Comparison of ENCODE assay signal across 12 cellular contexts in the genomic region with DNA sequence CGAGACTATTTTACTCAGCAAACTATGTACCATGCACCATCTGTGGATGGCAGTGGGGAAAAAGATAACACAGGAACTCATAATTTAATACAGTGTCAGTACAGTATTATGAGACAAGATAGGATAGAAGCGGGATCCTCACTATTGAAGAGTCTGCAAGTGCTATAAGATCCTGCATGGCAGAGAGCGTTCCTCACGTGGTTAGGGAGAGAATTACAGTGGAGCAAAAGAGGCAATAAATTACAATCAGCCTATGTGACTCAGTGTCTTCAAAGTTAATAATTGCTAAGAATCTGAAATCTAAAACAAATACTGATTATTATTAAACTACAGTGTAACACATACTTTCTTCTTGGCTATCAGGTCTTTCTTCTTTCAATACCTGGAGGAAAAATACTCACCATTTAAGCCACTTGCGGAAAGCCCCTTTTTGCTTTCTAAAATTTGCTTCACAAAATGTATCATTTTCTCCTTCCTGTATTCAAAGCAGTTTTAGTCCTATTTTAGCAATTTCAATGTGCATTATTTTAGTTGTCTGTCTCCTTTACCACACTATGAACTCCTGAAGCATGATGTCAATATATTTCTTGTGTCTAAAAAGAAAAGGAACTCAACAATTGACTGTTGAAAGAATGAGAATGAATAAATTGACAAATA.
DNase-seq lines count a peak whose midpoint lies in the region; ATAC-seq and TF ChIP-seq lines count a peak whose summit lies in the region.
"Had no signal": no experiment of that assay in that cellular context is flagged by ENCODE, and none has a peak within 500 bp of the region (broad histone marks: within the 10 kb centered on the region; RNA-seq: fewer than 3 reads in every experiment).

No MANE protein-coding gene starts in this region.

- POLR2A ChIA-PET in CD4-positive, alpha-beta T cell (lab: Charles Lee), result no interaction called here

- no peaks in the 10 kb centered on the region for H3K4me1 Mint-ChIP-seq in CD4-positive, alpha-beta T cell (ENCODE audit: low read depth)

- no peaks in the 10 kb centered on the region for H3K27me3 ChIP-seq in CD4-positive, alpha-beta T cell (ENCODE audit: control insufficient read depth, insufficient read depth, low read length)
- no peaks in the 10 kb centered on the region for H3K27me3 ChIP-seq in testis

- H3K27ac ChIP-seq in CD4-positive, alpha-beta T cell (ENCODE audit: low read depth, low read length), result no peak overlapping the region
- H3K27ac ChIP-seq in testis, result no peak overlapping the region

- H3K9me3 Mint-ChIP-seq in CD4-positive, alpha-beta T cell, result peaks cover 8% of the 10 kb centered on the region

- no peaks in the 10 kb centered on the region for H3K27me3 Mint-ChIP-seq in CD4-positive, alpha-beta T cell

- H3K4me3 Mint-ChIP-seq in CD4-positive, alpha-beta T cell, result no peak overlapping the region

- ATAC-seq in GM18519 (IDR thresholded peaks at IDR 0.05; ENCODE audit: low FRiP score, unreplicated experiment) (peak; percentile 62), GM21528 (IDR thresholded peaks at IDR 0.05; ENCODE audit: low FRiP score, unreplicated experiment) (peak; percentile 55), HG03159 (IDR thresholded peaks at IDR 0.05; ENCODE audit: unreplicated experiment) (peak; percentile 46)
- ATAC-seq in CD4-positive, alpha-beta T cell (ENCODE audit: poor library complexity), result no peak

- H3K27ac Mint-ChIP-seq in CD4-positive, alpha-beta T cell, result no peak overlapping the region

- no peaks in the 10 kb centered on the region for H3K9me3 ChIP-seq in CD4-positive, alpha-beta T cell (ENCODE audit: control insufficient read depth, low read length)
- H3K9me3 ChIP-seq in testis, result no peaks in the 10 kb centered on the region

- no peaks in the 10 kb centered on the region for H3K36me3 ChIP-seq in testis (ENCODE audit: low read depth, missing control alignments)

- intact Hi-C loops in CD4-positive, alpha-beta T cell (cut with DNase I, micrococcal nuclease), result no loop called here
- intact Hi-C loops in testis (cut with DNase I; ENCODE audit: low total_unique reads), result no loop called here

- 74 to 76% methylated on average over 5 of the region's 5 CpGs for WGBS in testis, 2 donors

- no peak for TF ChIP-seq CTCF in CD4-positive, alpha-beta T cell (IDR thresholded peaks at IDR 0.05)
- no peak for TF ChIP-seq CTCF in testis (IDR thresholded peaks at IDR 0.05)

- no peaks in the 10 kb centered on the region for H3K36me3 Mint-ChIP-seq in CD4-positive, alpha-beta T cell (ENCODE audit: low read depth)

- DNase-seq in mucosa of gallbladder (ENCODE audit: low spot score), result peak; percentile 28
- no peak for DNase-seq in CD4-positive, alpha-beta T cell
- DNase-seq in EL, result no peak
- DNase-seq in stimulated activated CD4-positive, alpha-beta T cell treated with anti-CD3 and anti-CD28 coated beads, Interleukin-12 subunit alpha, Interleukin-12 subunit beta, amount 100 ng/mL, for 4 hours, result no peak
- no peak for DNase-seq in testis
- DNase-seq: activated CD4-positive, alpha-beta T cell treated with anti-CD3 and anti-CD28 coated beads, Interleukin-2, amount 50 U/mL, for 48 hours; activated naive CD4-positive, alpha-beta T cell; caudate nucleus; KBM-7 had no signal

- H3K4me3 ChIP-seq in testis, result no peak overlapping the region

- CTCF ChIA-PET in CD4-positive, alpha-beta T cell (lab: Charles Lee), result no interaction called here

- TF ChIP-seq POLR2A in testis (IDR thresholded peaks at IDR 0.05), result no peak

- no peaks in the 10 kb centered on the region for H3K4me1 ChIP-seq in testis
